Comparison of ENCODE assay signal across 24 cellular contexts in genomic region chr19:28445826-28446225, GRCh38.
"Had no signal": no experiment of that assay in that cellular context is flagged by ENCODE, and none has a peak within 500 bp of the region (broad histone marks: within the 10 kb centered on the region; RNA-seq: fewer than 3 reads in every experiment).

No MANE protein-coding gene starts in this region.

- H3K9me3 Mint-ChIP-seq: activated CD8-positive, alpha-beta T cell treated with anti-CD3 and anti-CD28 coated beads for 36 hours; activated naive CD4-positive, alpha-beta T cell treated with anti-CD3 and anti-CD28 coated beads, Interleukin-2, amount 50 U/mL, for 72 hours; natural killer cell; type B pancreatic cell had no signal

- DNase-seq: activated CD4-positive, alpha-beta T cell treated with anti-CD3 and anti-CD28 coated beads for 1 hour; activated CD4-positive, alpha-beta T cell treated with anti-CD3 and anti-CD28 coated beads, Interleukin-2, amount 50 U/mL, for 1 hour; activated CD8-positive, alpha-beta T cell treated with anti-CD3 and anti-CD28 coated beads for 36 hours; activated naive CD4-positive, alpha-beta T cell; activated T-cell treated with anti-CD3 and anti-CD28 coated beads, Interleukin-2, amount 50 U/mL, for 48 hours; adrenal gland; aorta; body of pancreas; effector CD8-positive, alpha-beta T cell; gastrocnemius medialis; glutamatergic neuron; left lung; lower lobe of right lung; mesenchymal stem cell; natural killer cell; posterior cingulate gyrus; right cardiac atrium; stimulated activated CD4-positive, alpha-beta T cell treated with anti-CD3 and anti-CD28 coated beads, Interleukin-15, amount 100 ng/mL, for 24 hours; stimulated activated CD4-positive, alpha-beta T cell treated with anti-CD3 and anti-CD28 coated beads, Interleukin-2, amount 100 ng/mL, for 24 hours; stimulated activated naive CD8-positive, alpha-beta T cell treated with anti-CD3 and anti-CD28 coated beads, Interleukin-15, Interleukin-2, amounts not matched to agents 100 U/mL and 50 U/mL, for 24 hours; uterus had no signal

- H3K27ac Mint-ChIP-seq: activated CD8-positive, alpha-beta T cell treated with anti-CD3 and anti-CD28 coated beads for 36 hours; activated naive CD4-positive, alpha-beta T cell treated with anti-CD3 and anti-CD28 coated beads, Interleukin-2, amount 50 U/mL, for 72 hours; natural killer cell; type B pancreatic cell had no signal

- H3K4me1 ChIP-seq: adrenal gland, body of pancreas, gastrocnemius medialis, left lung, lower lobe of right lung, uterus had no signal

- H3K9me3 ChIP-seq: adrenal gland, body of pancreas, gastrocnemius medialis, left lung, lower lobe of right lung, thoracic aorta, uterus had no signal

- H3K4me3 Mint-ChIP-seq: activated CD8-positive, alpha-beta T cell treated with anti-CD3 and anti-CD28 coated beads for 36 hours; natural killer cell; type B pancreatic cell had no signal

- H3K27me3 Mint-ChIP-seq: activated CD8-positive, alpha-beta T cell treated with anti-CD3 and anti-CD28 coated beads for 36 hours; type B pancreatic cell had no signal

- H3K27ac ChIP-seq: adrenal gland, body of pancreas, gastrocnemius medialis, left lung, lower lobe of right lung, thoracic aorta, uterus had no signal

- H3K27me3 ChIP-seq: adrenal gland, body of pancreas, gastrocnemius medialis, left lung, uterus had no signal

- H3K36me3 ChIP-seq: adrenal gland, gastrocnemius medialis, left lung, lower lobe of right lung, thoracic aorta, uterus had no signal

- H3K4me3 ChIP-seq: adrenal gland, body of pancreas, gastrocnemius medialis, left lung, lower lobe of right lung, thoracic aorta, uterus had no signal

- H3K36me3 Mint-ChIP-seq: natural killer cell, type B pancreatic cell had no signal
